11 cellular contexts compared by ENCODE assay signal in genomic region chr3:136955813-136956212, GRCh38. TPM values are rescaled to one million over a fixed set of nuclear protein-coding genes. Genes with fewer than 3 reads are reported as not detected.
DNase-seq lines count a peak whose midpoint lies in the region; ATAC-seq, FAIRE-seq and TF ChIP-seq lines count a peak whose summit lies in the region.
"Had no signal": no experiment of that assay in that cellular context is flagged by ENCODE, and none has a peak within 500 bp of the region (broad histone marks: within the 10 kb centered on the region; RNA-seq: fewer than 3 reads in every experiment).

No MANE protein-coding gene starts in this region.

- POLR2A ChIA-PET in K562 (lab: Yijun Ruan, JAX), result interaction anchor here (1.4 kb wide), 1 partner anchor 203 kb away, joined by 3 read pairs; the partner anchor contains the start of gene STAG1

- TF ChIP-seq RAD21 in K562 (CRISPR knock-in tag; conservative IDR thresholded peaks at IDR 0.05 in 1 of 2, IDR thresholded peaks at IDR 0.05 in 1 of 2), result no peak

- CTCF ChIA-PET in K562 (lab: Yijun Ruan, JAX; ENCODE audit: low intra/inter-chr PET ratio), result no interaction called here

- H2AFZ ChIP-seq in K562 (ENCODE audit: low read depth, low read length), result no peak overlapping the region

- H3K27ac ChIP-seq in K562 (ENCODE audit: extremely low read depth, low read depth, low read length), result no peak overlapping the region
- H3K27ac ChIP-seq: ascending aorta had no signal

- 33% methylated on average over 2 of the region's 2 CpGs for WGBS in K562 (ENCODE audit: insufficient coverage, low coverage, missing lambda C conversion rate)

- TF ChIP-seq CTCF in K562 (IDR thresholded peaks at IDR 0.05 in 2 of 3, conservative IDR thresholded peaks at IDR 0.05 in 1 of 3; ENCODE audit: insufficient read depth in 2 of 3, low read depth in 1 of 3, low read length in 3 of 3) (no peak), kidney epithelial cell (IDR thresholded peaks at IDR 0.05; ENCODE audit: insufficient read depth, low read length, poor library complexity, severe bottlenecking) (no peak)

- TF ChIP-seq POLR2A in K562 (conservative IDR thresholded peaks at IDR 0.05), result no peak

- in situ Hi-C loops in K562 (cut with MboI), result no loop called here

- no peak for TF ChIP-seq EP300 in K562 (IDR thresholded peaks at IDR 0.05; ENCODE audit: low read length)

- H3K9me1 ChIP-seq in K562 (ENCODE audit: control insufficient read depth, insufficient read depth, low read length), result no peaks in the 10 kb centered on the region

- no peaks in the 10 kb centered on the region for H4K20me1 ChIP-seq in K562 (replicated peaks; ENCODE audit: control insufficient read depth, insufficient read depth, low read length)

- FAIRE-seq in K562 (lab: Jason Lieb, UNC) (no peak), urothelium cell line (lab: Jason Lieb, UNC) (no peak)

- DNase-seq in HS-27A (ENCODE audit: low read depth) (peak; percentile 68), K562 (ENCODE audit: extremely low read depth in 1 of 4, low spot score in 3 of 4) (peak in 1 of 4 experiments; percentile 22), kidney epithelial cell (ENCODE audit: low read depth) (peak; percentile 64), urothelium cell line (ENCODE audit: low spot score) (peak; percentile 9), left ventricle myocardium superior (no peak)
- no peak for DNase-seq in stimulated activated CD4-positive, alpha-beta T cell treated with anti-CD3 and anti-CD28 coated beads, Interleukin-4, amount 100 ng/mL, for 24 hours
- DNase-seq: hypothalamus, MV-4-11, occipital lobe had no signal

- H3K36me3 ChIP-seq in K562 (ENCODE audit: control insufficient read depth, insufficient read depth, low read length) (no peaks in the 10 kb centered on the region), kidney epithelial cell (ENCODE audit: control insufficient read depth, insufficient read depth, low read length) (no peaks in the 10 kb centered on the region)
- H3K36me3 ChIP-seq: ascending aorta had no signal

- intact Hi-C loops in K562 (cut with micrococcal nuclease) (loop anchor here (5.0 kb wide), 2 partner anchors 94 to 204 kb away; partner anchors contain the start of genes NCK1 and STAG1), left ventricle myocardium superior (cut with micrococcal nuclease) (no loop called here)

- peaks cover 0 to 17% of the 10 kb centered on the region in 2 experiments; a peak in 3 of 5 replicates for H3K4me1 ChIP-seq in K562 (replicated peaks in 1 of 2; ENCODE audit: control insufficient read depth in 2 of 2, insufficient read depth in 2 of 2, low read length in 2 of 2)

- ATAC-seq in K562 (peak; percentile 19; the same call in 1 of the 3 replicates), left ventricle myocardium superior (no peak), GM18520 (IDR thresholded peaks at IDR 0.05; ENCODE audit: unreplicated experiment) (no peak)

- H3K27me3 ChIP-seq in K562 (ENCODE audit: control insufficient read depth in 2 of 2, insufficient read depth in 2 of 2, low read length in 2 of 2), result no peaks in the 10 kb centered on the region
- H3K27me3 ChIP-seq in kidney epithelial cell (ENCODE audit: control insufficient read depth, insufficient read depth, low read length), result no peaks in the 10 kb centered on the region
- H3K27me3 ChIP-seq: ascending aorta had no signal

- no peaks in the 10 kb centered on the region for H3K9me3 ChIP-seq in K562 (replicated peaks; ENCODE audit: control insufficient read depth, insufficient read depth, low read depth, low read length)
- H3K9me3 ChIP-seq: ascending aorta had no signal

- no peak overlapping the region for H3K9ac ChIP-seq in K562 (ENCODE audit: insufficient read depth in 1 of 2, low read depth in 2 of 2, low read length in 2 of 2)

- no TSS peak for BruUV-seq in K562 (replicated peaks; lab: Mats Ljungman, UMichigan)

- H3K4me2 ChIP-seq in K562 (ENCODE audit: insufficient read depth, low read length), result no peak overlapping the region

- no peaks in the 10 kb centered on the region for H3K79me2 ChIP-seq in K562 (ENCODE audit: control insufficient read depth, insufficient read depth, low read length)

- H3K4me3 ChIP-seq in K562 (no peak overlapping the region), kidney epithelial cell (ENCODE audit: low read depth, low read length) (no peak overlapping the region)
- H3K4me3 ChIP-seq: ascending aorta had no signal

TF ChIP-seq in K562, 482 proteins besides CTCF, POLR2A, EP300 and RAD21:
- TF ChIP-seq SIX5 (IDR thresholded peaks at IDR 0.05; ENCODE audit: borderline replicate concordance in 1 of 2, insufficient read depth in 1 of 2, low read depth in 1 of 2, low read length in 2 of 2) (no peak), NR2C1 (IDR thresholded peaks at IDR 0.05) (no peak), NR2C1 (tag; IDR thresholded peaks at IDR 0.05) (peak; percentile 53), ASH1L (IDR thresholded peaks at IDR 0.05; ENCODE audit: borderline replicate concordance, low read depth, partially characterized antibody) (no peak), TGIF2 (CRISPR knock-in tag; IDR thresholded peaks at IDR 0.05) (no peak), NR2C2 (CRISPR knock-in tag; IDR thresholded peaks at IDR 0.05) (no peak), NR2C2 (tag; IDR thresholded peaks at IDR 0.05) (peak; percentile 52; the same call in 1 of the 2 replicates), FOSL1 (tag; conservative IDR thresholded peaks at IDR 0.05) (0 out of 2 replicates have a peak, but pooled peaks have one; percentile 10)

RNA-seq across cellular contexts. Expression of gene IL20RB, which starts 2.0 kb away (rescaled TPM):
- total RNA-seq in K562 (2011; cell fraction: chromatin; rRNA removed; ENCODE audit: low replicate concordance), result 5.0 and 5.9 TPM in 2 replicates
- total RNA-seq in K562 (2011; cell fraction: nucleolus; rRNA removed), result 1.0 and 2.1 TPM in 2 replicates
- 3.4 and 5.1 TPM in 2 replicates for total RNA-seq in K562 (2011; cell fraction: nucleoplasm; rRNA removed)
- 6.1 and 6.5 TPM in 2 replicates for total RNA-seq in K562 (2014; rRNA removed)
- 6.9 and 7.1 TPM in 2 replicates for total RNA-seq in K562 (2014; rRNA removed; fragmentation: Illumina TruSeq; extraction: Trizol)
- 1.9 and 2.2 TPM in 2 replicates for total RNA-seq in K562 (2015; rRNA removed; fragmentation: Illumina TruSeq; extraction: Trizol)
- 4.6 and 5.3 TPM in 2 replicates for total RNA-seq in K562 (2021)
- polyA plus RNA-seq in K562 (2011; rRNA removed), result 0.66 and 0.77 TPM in 2 replicates
- 0.40 and 0.67 TPM in 2 replicates for polyA plus RNA-seq in K562 (2011; cell fraction: cytosol; rRNA removed)
- 1.3 and 1.6 TPM in 2 replicates for polyA plus RNA-seq in K562 (2011; cell fraction: nucleus; rRNA removed)
- 3.5 and 71.6 TPM in 2 replicates for polyA plus RNA-seq in K562 (2012)
- 7.4 and 8.6 TPM in 2 replicates for polyA plus RNA-seq in K562 (2014; fragmentation: Illumina TruSeq; extraction: Trizol)
- 1 to 10 TPM; 4.8 to 9.9 TPM for polyA plus RNA-seq in K562 (2014; fragmentation: Nextera tagmentation; extraction: Ambion mirVana)
- 6.4 and 7.8 TPM in 2 replicates for polyA plus RNA-seq in K562 (2014; rRNA removed)
- 1.2 and 1.3 TPM in 2 replicates for polyA minus RNA-seq in K562 (2011; rRNA and poly(A)+ RNA removed)
- polyA minus RNA-seq in K562 (2011; cell fraction: cytosol; rRNA and poly(A)+ RNA removed), result 0.57 and 2.9 TPM in 2 replicates
- polyA minus RNA-seq in K562 (2011; cell fraction: nucleus; rRNA and poly(A)+ RNA removed), result 1.3 and 1.4 TPM in 2 replicates
- 0.58 and 0.89 TPM in 2 replicates for total RNA-seq in kidney epithelial cell
- total RNA-seq in left ventricle myocardium superior, result 0.12 TPM
- total RNA-seq: ascending aorta had no signal

Comparison
In these comparisons a context has a peak if more than half of its experiments do, and no peak if none do; other contexts are left out.
1. DNase-seq: peak in HS-27A (single experiment), kidney epithelial cell (single experiment) and urothelium cell line (single experiment); none in stimulated activated CD4-positive, alpha-beta T cell treated with anti-CD3 and anti-CD28 coated beads, Interleukin-4, amount 100 ng/mL, for 24 hours (single experiment) and left ventricle myocardium superior (single experiment).